21 cellular contexts compared by ENCODE assay signal in the genomic region with DNA sequence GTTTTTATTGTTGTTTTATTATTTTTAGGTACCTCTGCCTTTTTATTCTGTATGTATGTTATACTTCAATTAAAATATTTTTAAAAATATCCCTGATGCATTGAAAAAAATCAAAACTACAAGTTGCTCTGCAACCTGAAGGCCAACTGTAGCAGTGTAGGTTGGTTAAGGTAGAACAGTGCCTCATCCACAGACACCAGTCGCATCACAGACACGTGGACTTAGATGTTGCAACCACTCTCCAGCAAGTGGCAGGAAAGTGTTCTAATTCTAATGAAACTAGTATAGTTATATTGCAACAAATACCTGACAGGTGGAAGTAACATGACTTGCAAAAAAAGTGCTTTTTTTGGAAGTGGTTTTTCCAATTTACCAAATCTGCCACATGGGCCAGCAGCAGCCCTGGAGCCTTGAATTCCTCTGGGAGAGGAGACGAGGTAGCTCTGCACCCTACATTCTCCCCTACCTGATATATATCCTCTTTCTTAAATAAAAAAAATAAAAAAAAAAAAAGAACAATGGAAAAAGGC. TPM values are rescaled to one million over a fixed set of nuclear protein-coding genes. Genes with fewer than 3 reads are reported as not detected.
A peak's percentile ranks its signal among the peaks of the same experiment; 100 is the strongest.
DNase-seq lines count a peak whose midpoint lies in the region; ATAC-seq, FAIRE-seq and TF ChIP-seq lines count a peak whose summit lies in the region.
"Had no signal": no experiment of that assay in that cellular context is flagged by ENCODE, and none has a peak within 500 bp of the region (broad histone marks: within the 10 kb centered on the region; RNA-seq: fewer than 3 reads in every experiment).

No MANE protein-coding gene starts in this region.

- H2AK5ac ChIP-seq in H9 (ENCODE audit: insufficient read length, low read length): no peak overlapping the region
- H2AK5ac ChIP-seq in neuronal stem cell (ENCODE audit: low read depth, low read length): no peak overlapping the region

- no peak for TF ChIP-seq POLR2A in testis (IDR thresholded peaks at IDR 0.05)

- H3K4ac ChIP-seq in H9 (ENCODE audit: low read depth, low read length) (no peak overlapping the region), neuronal stem cell (ENCODE audit: low read length) (no peak overlapping the region)

- WGBS in H9 (ENCODE audit: extremely low coverage, insufficient read length, low lambda C conversion rate): no CpG with 5 or more reads among the region's 3 CpGs
- WGBS in pancreas, 2 donors: 74 to 86% methylated on average over 3 of the region's 3 CpGs
- 90% methylated on average over 3 of the region's 3 CpGs for WGBS in testis, 2 donors
- WGBS in neuronal stem cell (ENCODE audit: extremely low coverage in 2 of 2, insufficient read length in 2 of 2, insufficient replicate concordance in 1 of 2), 2 donors: no CpG with 5 or more reads among the region's 3 CpGs

- ATAC-seq in Panc1 (no peak), pancreas (no peak), HG02642 (IDR thresholded peaks at IDR 0.05; ENCODE audit: poor library complexity, unreplicated experiment) (no peak)

- no peak overlapping the region for H3K9ac ChIP-seq in H9 (ENCODE audit: extremely low read depth, insufficient read length, low read length)
- H3K9ac ChIP-seq in neuronal stem cell (ENCODE audit: low read depth, low read length, poor library complexity): no peak overlapping the region

- peaks cover 32 to 34% of the 10 kb centered on the region in 2 experiments for H3K4me1 Mint-ChIP-seq in H9

- no peak overlapping the region for H4K5ac ChIP-seq in H9 (ENCODE audit: insufficient read length, low read depth, low read length)

- no peaks in the 10 kb centered on the region for H3K79me1 ChIP-seq in H9 (ENCODE audit: insufficient read depth, low read depth, low read length, poor library complexity, severe bottlenecking)
- H3K79me1 ChIP-seq in neuronal stem cell (ENCODE audit: low read depth, low read length): no peaks in the 10 kb centered on the region

- H3K4me1 ChIP-seq in H9 (ENCODE audit: insufficient read depth, low read length) (peaks cover 2% of the 10 kb centered on the region; the same call in 1 of the 2 replicates), Panc1 (ENCODE audit: control insufficient read depth, insufficient read depth, low read length) (peaks cover 23% of the 10 kb centered on the region), pancreas (peaks cover 23 to 31% (median 30%) of the 10 kb centered on the region in 3 donors), testis (peaks cover 5% of the 10 kb centered on the region), neuronal stem cell (ENCODE audit: control insufficient read depth in 2 of 2, insufficient read depth in 1 of 2, low read depth in 1 of 2, low read length in 2 of 2) (no peaks in the 10 kb centered on the region)

- H2BK120ac ChIP-seq in H9 (ENCODE audit: low read depth, low read length, poor library complexity, severe bottlenecking) (no peak overlapping the region), neuronal stem cell (ENCODE audit: low read depth, low read length) (no peak overlapping the region)

- H4K8ac ChIP-seq in H9 (replicated peaks; ENCODE audit: insufficient read length, low read depth, low read length) (no peak overlapping the region), neuronal stem cell (ENCODE audit: low read depth, low read length) (no peak overlapping the region)

- H3K14ac ChIP-seq in H9 (ENCODE audit: insufficient read depth, low read length): no peak overlapping the region
- H3K14ac ChIP-seq in neuronal stem cell (ENCODE audit: low read length): no peak overlapping the region

- H3K27ac Mint-ChIP-seq in H9: peak overlapping the region in 2 of 3 experiments; percentile 49 to 82; a peak in 2 of 7 replicates

- no peaks in the 10 kb centered on the region for H3K27me3 ChIP-seq in H9 (ENCODE audit: insufficient read depth, low read length)
- H3K27me3 ChIP-seq in Panc1 (ENCODE audit: control insufficient read depth, insufficient read depth, low read length): no peaks in the 10 kb centered on the region
- no peaks in the 10 kb centered on the region for H3K27me3 ChIP-seq in pancreas
- H3K27me3 ChIP-seq in testis: no peaks in the 10 kb centered on the region
- H3K27me3 ChIP-seq in neuronal stem cell (ENCODE audit: control insufficient read depth in 3 of 3, insufficient read depth in 3 of 3, low read depth in 1 of 3, low read length in 3 of 3): no peaks in the 10 kb centered on the region

- H3K36me3 ChIP-seq in Panc1 (ENCODE audit: control insufficient read depth, insufficient read depth, low read length): no peaks in the 10 kb centered on the region
- no peaks in the 10 kb centered on the region for H3K36me3 ChIP-seq in pancreas
- H3K36me3 ChIP-seq in testis (ENCODE audit: low read depth, missing control alignments): no peaks in the 10 kb centered on the region
- H3K36me3 ChIP-seq in neuronal stem cell (replicated peaks in 1 of 2; ENCODE audit: control insufficient read depth in 2 of 2, insufficient read depth in 2 of 2, low read length in 2 of 2): no peaks in the 10 kb centered on the region

- in situ Hi-C loops in Panc1 (cut with HindIII; ENCODE audit: low pct_unique_long_range_greater_than_20kb, low sequenced_read_pairs): no loop called here

- CTCF ChIA-PET in Panc1 (lab: Charles Lee): no interaction called here

- no peak overlapping the region for H3K27ac ChIP-seq in H9 (ENCODE audit: insufficient read length, low read depth, low read length)
- H3K27ac ChIP-seq in Panc1 (ENCODE audit: low read length): peak overlapping the region; percentile 81; the same call in 1 of the 2 replicates
- peak overlapping the region in 3 of 4 donors; percentile 74 to 95 (median 92) for H3K27ac ChIP-seq in pancreas
- H3K27ac ChIP-seq in testis: no peak overlapping the region
- H3K27ac ChIP-seq in neuronal stem cell (replicated peaks; ENCODE audit: low read length): no peak overlapping the region
- H3K27ac ChIP-seq: C4-2B had no signal

- H2AFZ ChIP-seq in H9 (ENCODE audit: low read length) (no peak overlapping the region), neuronal stem cell (ENCODE audit: low read length) (no peak overlapping the region)

- POLR2A ChIA-PET in Panc1 (lab: Charles Lee): no interaction called here

- H3T11ph ChIP-seq in H9 (ENCODE audit: low read length): no peak overlapping the region

- no peak overlapping the region for H2BK5ac ChIP-seq in H9 (ENCODE audit: insufficient read length, low read length)
- no peak overlapping the region for H2BK5ac ChIP-seq in neuronal stem cell (ENCODE audit: low read length)

- H2BK20ac ChIP-seq in H9 (ENCODE audit: low read depth, low read length, poor library complexity, severe bottlenecking): no peak overlapping the region

- H3K9me3 ChIP-seq in H9 (ENCODE audit: control insufficient read depth, low read depth, low read length) (no peaks in the 10 kb centered on the region), Panc1 (ENCODE audit: control insufficient read depth, insufficient read depth, low read depth, low read length) (no peaks in the 10 kb centered on the region), pancreas (no peaks in the 10 kb centered on the region), testis (no peaks in the 10 kb centered on the region), neuronal stem cell (replicated peaks in 1 of 2; ENCODE audit: control insufficient read depth in 2 of 2, insufficient read depth in 1 of 2, low read depth in 1 of 2, low read length in 2 of 2) (no peaks in the 10 kb centered on the region)

- TF ChIP-seq CTCF in H9 (conservative IDR thresholded peaks at IDR 0.05): no peak
- TF ChIP-seq CTCF in Panc1 (IDR thresholded peaks at IDR 0.05): no peak
- no peak for TF ChIP-seq CTCF in pancreas (IDR thresholded peaks at IDR 0.05)
- TF ChIP-seq CTCF in testis (IDR thresholded peaks at IDR 0.05): no peak

- H3K4me3 Mint-ChIP-seq in H9: no peak overlapping the region

- no peak overlapping the region for H3K4me3 ChIP-seq in Panc1 (ENCODE audit: low read depth in 2 of 2, low read length in 2 of 2)
- no peak overlapping the region for H3K4me3 ChIP-seq in pancreas
- no peak overlapping the region for H3K4me3 ChIP-seq in testis
- no peak overlapping the region for H3K4me3 ChIP-seq in neuronal stem cell (ENCODE audit: low read length in 2 of 2)

- intact Hi-C loops in Panc1 (cut with micrococcal nuclease; ENCODE audit: unreplicated experiment): loop anchor here (10.0 kb wide), 1 partner anchor 708 kb away; no protein-coding TSS in a partner anchor
- intact Hi-C loops in pancreas (cut with DNase I): no loop called here
- intact Hi-C loops in testis (cut with DNase I; ENCODE audit: low total_unique reads): no loop called here

- H3K23ac ChIP-seq in H9 (ENCODE audit: insufficient read length, low read depth, low read length): no peak overlapping the region
- no peak overlapping the region for H3K23ac ChIP-seq in neuronal stem cell (ENCODE audit: low read depth, low read length, poor library complexity)

- H3K4me2 ChIP-seq in H9 (ENCODE audit: insufficient read depth, insufficient read length, low read length) (no peak overlapping the region), neuronal stem cell (ENCODE audit: insufficient read depth, low read length, poor library complexity, severe bottlenecking) (no peak overlapping the region)

- FAIRE-seq in islet of Langerhans (lab: Jason Lieb, UNC): peak; percentile 17
- no peak for FAIRE-seq in pancreas (lab: Jason Lieb, UNC)
- FAIRE-seq: GM19239 had no signal

- H3K18ac ChIP-seq in H9 (ENCODE audit: insufficient read length, low read depth, low read length) (no peak overlapping the region), neuronal stem cell (ENCODE audit: low read length) (no peak overlapping the region)

- H4K91ac ChIP-seq in H9 (ENCODE audit: insufficient read length, low read depth, low read length): no peak overlapping the region
- H4K91ac ChIP-seq in neuronal stem cell (ENCODE audit: low read depth, low read length, poor library complexity): no peak overlapping the region

- H2BK12ac ChIP-seq in H9 (ENCODE audit: insufficient read length, low read depth, low read length): no peak overlapping the region
- H2BK12ac ChIP-seq in neuronal stem cell (ENCODE audit: low read length): no peak overlapping the region

- H2BK15ac ChIP-seq in H9 (ENCODE audit: low read depth, low read length) (no peak overlapping the region), neuronal stem cell (ENCODE audit: low read length) (no peak overlapping the region)

- no peaks in the 10 kb centered on the region for H4K20me1 ChIP-seq in H9 (ENCODE audit: control insufficient read depth, insufficient read depth, insufficient read length)

- BruUV-seq in Panc1 (replicated peaks; lab: Mats Ljungman, UMichigan): no TSS peak

- DNase-seq in H9 (no peak), Panc1 (ENCODE audit: low read depth, low spot score) (no peak), pancreas (no peak), DMS79 (lab: John Stamatoyannopoulos, UW) (no peak), testis (no peak), neuronal stem cell (ENCODE audit: low spot score) (no peak)
- DNase-seq: AML-193, GDM1, GOT3, NCI-H1105, NCI-H2081, NCI-H2171 treated with DMSO at 0.1 percent for 48 hours, NCI-H446 treated with DMSO at 0.1 percent for 48 hours, Right ventricle myocardium superior had no signal

- H3K23me2 ChIP-seq in H9 (ENCODE audit: insufficient read length, low read depth, low read length, poor library complexity, severe bottlenecking): no peaks in the 10 kb centered on the region

- H3K9me3 Mint-ChIP-seq in H9: peaks cover 0 to 2% of the 10 kb centered on the region in 2 experiments; a peak in 2 of 5 replicates

- peaks cover 2% of the 10 kb centered on the region; the same call in 1 of the 2 replicates for H3K27me3 Mint-ChIP-seq in H9 (ENCODE audit: low read depth)

- H3K56ac ChIP-seq in H9 (ENCODE audit: insufficient read length, low read depth, low read length): no peak overlapping the region

- no peaks in the 10 kb centered on the region; a peak in 1 of 7 replicates for H3K36me3 Mint-ChIP-seq in H9 (ENCODE audit: insufficient read depth in 1 of 3, low read depth in 3 of 3)

- peaks cover 2% of the 10 kb centered on the region; the same call in 1 of the 2 replicates for H3K79me2 ChIP-seq in H9 (ENCODE audit: insufficient read depth, low read length)

RNA-seq across cellular contexts. Expression of a gene that starts 28.4 kb away (rescaled TPM):
- total RNA-seq in H9 (2021) (0.15 and 0.17 TPM in 2 replicates), Panc1 (2021; ENCODE audit: unreplicated experiment) (0.26 TPM), pancreas (100 to 1,000 TPM in 1 of 6 donors, 10 to 100 TPM in 5; 50.5 to 112 (median 80.1) TPM), testis (1 to 10 TPM; 2.0 to 2.6 TPM)
- polyA plus RNA-seq in Panc1 (2012; ENCODE audit: insufficient read length): not detected
- polyA plus RNA-seq in pancreas (100 to 1,000 TPM in 1 of 2 donors, 10 to 100 TPM in 1; 46.7 to 143 TPM), testis (ENCODE audit: insufficient read depth, low read depth, low replicate concordance) (2.3 TPM)
- polyA plus RNA-seq in neuronal stem cell (2013, experiment 1 of 2): 0.13 TPM
- 0.14 TPM for polyA plus RNA-seq in neuronal stem cell (2013, experiment 2 of 2)
- total RNA-seq: Daoy, MCF 10A, OCI-LY7, Right ventricle myocardium superior had no signal

Comparison
In these comparisons a context has a peak if more than half of its experiments do, and no peak if none do; other contexts are left out.
1. H3K27ac ChIP-seq: peak in Panc1 (single experiment) and pancreas (3 of 4); none in H9 (single experiment), testis (0 of 2) and neuronal stem cell (single experiment).
2. RNA of a gene that starts 28.4 kb away (total RNA-seq): 50.5 to 112 TPM in pancreas; 2.0 to 2.6 TPM in testis, 0.26 TPM in Panc1 (single experiment) and 0.15 to 0.17 TPM in H9; every median in the first group is over 10 times any median in the second.